ENCODE assay signal across 14 cellular contexts in genomic region chr10:103803941-103804340, GRCh38. TPM values are rescaled to one million over a fixed set of nuclear protein-coding genes. Genes with fewer than 3 reads are reported as not detected.
DNase-seq lines count a peak whose midpoint lies in the region; ATAC-seq and TF ChIP-seq lines count a peak whose summit lies in the region.
"Had no signal": no experiment of that assay in that cellular context is flagged by ENCODE, and none has a peak within 500 bp of the region (broad histone marks: within the 10 kb centered on the region; RNA-seq: fewer than 3 reads in every experiment).

No MANE protein-coding gene starts in this region.

- H3K4me2 ChIP-seq in SK-N-SH: no peak overlapping the region
- H3K4me2 ChIP-seq: KMS-11 had no signal

- peak; percentile 31 for ATAC-seq in central memory CD8-positive, alpha-beta T cell (replicated peaks; ENCODE audit: extremely low read depth, poor library complexity, severe bottlenecking)
- no peak for ATAC-seq in HG03460 (IDR thresholded peaks at IDR 0.05; ENCODE audit: unreplicated experiment)
- no peak for ATAC-seq in HG02885 (IDR thresholded peaks at IDR 0.05; ENCODE audit: poor library complexity, unreplicated experiment)
- ATAC-seq in GM18517 (IDR thresholded peaks at IDR 0.05; ENCODE audit: unreplicated experiment): no peak

- 45% methylated on average over 3 of the region's 3 CpGs for WGBS in SK-N-SH (ENCODE audit: low lambda C conversion rate)

- peak in 1 of 2 experiments; percentile 89; a peak in 2 of 4 replicates for TF ChIP-seq EP300 in SK-N-SH (IDR thresholded peaks at IDR 0.05; ENCODE audit: borderline replicate concordance in 1 of 2, low read depth in 1 of 2, low read length in 1 of 2)

- H2AFZ ChIP-seq in SK-N-SH (ENCODE audit: low read depth): no peak overlapping the region
- H2AFZ ChIP-seq: parathyroid adenoma had no signal

- H3K79me2 ChIP-seq in SK-N-SH (ENCODE audit: insufficient read depth): no peaks in the 10 kb centered on the region
- H3K79me2 ChIP-seq: parathyroid adenoma had no signal

- H3K27me3 Mint-ChIP-seq in central memory CD8-positive, alpha-beta T cell: no peaks in the 10 kb centered on the region

- no peak for TF ChIP-seq CTCF in SK-N-SH (IDR thresholded peaks at IDR 0.05)

- no peaks in the 10 kb centered on the region for H3K9me3 ChIP-seq in SK-N-SH

- TF ChIP-seq RAD21 in SK-N-SH (IDR thresholded peaks at IDR 0.05; ENCODE audit: low read length): peak; percentile 19; the same call in 1 of the 2 replicates

- H3K4me1 ChIP-seq in SK-N-SH (ENCODE audit: control insufficient read depth in 1 of 2, insufficient read depth in 2 of 2, low read depth in 1 of 2, low read length in 1 of 2): peaks cover 0 to 58% of the 10 kb centered on the region in 2 experiments; a peak in 2 of 4 replicates
- H3K4me1 ChIP-seq: parathyroid adenoma had no signal

- H3K9ac ChIP-seq in SK-N-SH: no peak overlapping the region
- H3K9ac ChIP-seq: KMS-11, parathyroid adenoma had no signal

- no peaks in the 10 kb centered on the region for H3F3A ChIP-seq in SK-N-SH (replicated peaks; ENCODE audit: insufficient read depth)

- H3K36me3 Mint-ChIP-seq in central memory CD8-positive, alpha-beta T cell (ENCODE audit: insufficient read depth): no peaks in the 10 kb centered on the region

- H3K27ac ChIP-seq in SK-N-SH (ENCODE audit: low read depth in 2 of 2, low read length in 1 of 2): peak overlapping the region in 1 of 2 experiments; percentile 28; a peak in 1 of 4 replicates
- H3K27ac ChIP-seq: C4-2B, KMS-11, parathyroid adenoma had no signal

- peaks cover 21% of the 10 kb centered on the region for H3K4me1 Mint-ChIP-seq in central memory CD8-positive, alpha-beta T cell

- CTCF ChIA-PET in SK-N-SH (lab: Yijun Ruan, JAX): interaction anchor here (1.2 to 1.4 kb wide), 4 partner anchors 10 to 53 kb away, joined by 3 to 6 read pairs (median 4); no protein-coding TSS in a partner anchor

- no peaks in the 10 kb centered on the region for H3K9me3 Mint-ChIP-seq in central memory CD8-positive, alpha-beta T cell

- peak; percentile 14 for DNase-seq in stimulated activated CD4-positive, alpha-beta T cell treated with anti-CD3 and anti-CD28 coated beads, Interleukin-1b, Interleukin-23, amount 100 ng/mL, for 48 hours
- no peak for DNase-seq in stimulated activated CD4-positive, alpha-beta T cell treated with anti-CD3 and anti-CD28 coated beads, Interleukin-4, amount 100 ng/mL, for 1 hour
- peak; percentile 48 for DNase-seq in SK-N-SH
- no peak for DNase-seq in central memory CD8-positive, alpha-beta T cell (ENCODE audit: low spot score in 2 of 2)
- no peak for DNase-seq in AG08395 (ENCODE audit: low spot score)
- DNase-seq: mesenchymal stem cell, NCI-H2081, T1000 had no signal

- H3K4me3 ChIP-seq in SK-N-SH (ENCODE audit: low read depth in 2 of 2, low read length in 1 of 2): no peak overlapping the region

- no peak overlapping the region for H3K4me3 Mint-ChIP-seq in central memory CD8-positive, alpha-beta T cell

- H3K9me2 ChIP-seq in SK-N-SH: no peaks in the 10 kb centered on the region

- H3K27ac Mint-ChIP-seq in central memory CD8-positive, alpha-beta T cell (ENCODE audit: low read depth): no peak overlapping the region

- H3K36me3 ChIP-seq in SK-N-SH (replicated peaks in 1 of 2; ENCODE audit: control insufficient read depth in 1 of 2, insufficient read depth in 2 of 2, low read length in 1 of 2): no peaks in the 10 kb centered on the region

- 0 out of 2 replicates have a peak, but pooled peaks cover 8% of the 10 kb centered on the region for H4K20me1 ChIP-seq in SK-N-SH (ENCODE audit: insufficient read depth)

- no peaks in the 10 kb centered on the region for H3K27me3 ChIP-seq in SK-N-SH (ENCODE audit: insufficient read depth)

- POLR2A ChIA-PET in SK-N-SH (lab: Yijun Ruan, JAX): no interaction called here

TF ChIP-seq in SK-N-SH, 30 proteins besides CTCF, POLR2A, EP300 and RAD21 (continues in another document):
- peak; percentile 94 for TF ChIP-seq GATA2 (CRISPR knock-in tag; IDR thresholded peaks at IDR 0.05)
- no peak for TF ChIP-seq SIN3A (IDR thresholded peaks at IDR 0.05; ENCODE audit: borderline replicate concordance, low read depth, low read length)
- no peak for TF ChIP-seq USF2 (IDR thresholded peaks at IDR 0.05; ENCODE audit: borderline replicate concordance, low read depth, low read length)
- TF ChIP-seq REST (IDR thresholded peaks at IDR 0.05; ENCODE audit: low read depth, low read length): no peak
- no peak for TF ChIP-seq GABPA (IDR thresholded peaks at IDR 0.05; ENCODE audit: low read depth)
- no peak for TF ChIP-seq ZBTB33 (IDR thresholded peaks at IDR 0.05; ENCODE audit: borderline replicate concordance, low read depth)
- TF ChIP-seq FOXM1 (IDR thresholded peaks at IDR 0.05; ENCODE audit: low read depth): no peak
- no peak for TF ChIP-seq SMC3 (IDR thresholded peaks at IDR 0.05; ENCODE audit: low read depth, low read length)
- TF ChIP-seq RXRA (IDR thresholded peaks at IDR 0.05; ENCODE audit: borderline replicate concordance, low read depth): no peak
- no peak for TF ChIP-seq IRF3 (IDR thresholded peaks at IDR 0.05; ENCODE audit: low read depth, low read length)
- TF ChIP-seq FOXJ3 (CRISPR knock-in tag; IDR thresholded peaks at IDR 0.05): 0 out of 2 replicates have a peak, but pooled peaks have one; percentile 35
- TF ChIP-seq MAX (IDR thresholded peaks at IDR 0.05; ENCODE audit: low read depth): no peak
- TF ChIP-seq TCF12 (IDR thresholded peaks at IDR 0.05): peak; percentile 42
- TF ChIP-seq FOSL2 (IDR thresholded peaks at IDR 0.05; ENCODE audit: borderline replicate concordance, low read depth): no peak
- TF ChIP-seq YY1 (IDR thresholded peaks at IDR 0.05; ENCODE audit: low read depth): no peak
- TF ChIP-seq POLR2AphosphoS5 (IDR thresholded peaks at IDR 0.05; ENCODE audit: low read depth, low read length): no peak
- no peak for TF ChIP-seq ELF1 (IDR thresholded peaks at IDR 0.05)
- no peak for TF ChIP-seq MEF2A (IDR thresholded peaks at IDR 0.05; ENCODE audit: borderline replicate concordance, low read depth)

RNA-seq across cellular contexts. Expression of gene SH3PXD2A, which starts 51.4 kb away (rescaled TPM):
- 2.1 and 2.5 TPM in 2 replicates for polyA plus RNA-seq in SK-N-SH (2012; rRNA removed)
- 1.7 and 2.5 TPM in 2 replicates for polyA plus RNA-seq in SK-N-SH (2012; cell fraction: cytosol; rRNA removed)
- polyA plus RNA-seq in SK-N-SH (2012; cell fraction: nucleus; rRNA removed): 5.5 and 5.7 TPM in 2 replicates

Comparison
In these comparisons a context has a peak if more than half of its experiments do, and no peak if none do; other contexts are left out.
1. DNase-seq: peak in stimulated activated CD4-positive, alpha-beta T cell treated with anti-CD3 and anti-CD28 coated beads, Interleukin-1b, Interleukin-23, amount 100 ng/mL, for 48 hours (single experiment) and SK-N-SH (single experiment); none in stimulated activated CD4-positive, alpha-beta T cell treated with anti-CD3 and anti-CD28 coated beads, Interleukin-4, amount 100 ng/mL, for 1 hour (single experiment), central memory CD8-positive, alpha-beta T cell (0 of 2) and AG08395 (single experiment).